29 cellular contexts compared by ENCODE assay signal in genomic region chr12:83465632-83466031, GRCh38.
"Had no signal": no experiment of that assay in that cellular context is flagged by ENCODE, and none has a peak within 500 bp of the region (broad histone marks: within the 10 kb centered on the region; RNA-seq: fewer than 3 reads in every experiment).

No MANE protein-coding gene starts in this region.

- H3K27me3 ChIP-seq: pancreas, suprapubic skin, tibial artery, upper lobe of right lung had no signal

- H3K36me3 Mint-ChIP-seq: immature natural killer cell; mesothelial cell of epicardium; naive B cell; natural killer cell; stimulated activated effector memory CD8-positive, alpha-beta T cell treated with anti-CD3 and anti-CD28 coated beads, Interleukin-12 subunit alpha, Interleukin-12 subunit beta, amount 100 ng/mL, for 72 hours had no signal

- H3K4me3 ChIP-seq: left ventricle myocardium inferior, lung, pancreas, prostate gland, skin epidermis, suprapubic skin, thoracic aorta, tibial artery, upper lobe of right lung had no signal

- H3K9me3 Mint-ChIP-seq: mesothelial cell of epicardium, nephron progenitor cell had no signal

- H3K4me1 Mint-ChIP-seq: immature natural killer cell; naive B cell; natural killer cell; nephron progenitor cell; stimulated activated effector memory CD8-positive, alpha-beta T cell treated with anti-CD3 and anti-CD28 coated beads, Interleukin-12 subunit alpha, Interleukin-12 subunit beta, amount 100 ng/mL, for 72 hours had no signal

- H3K4me3 Mint-ChIP-seq: immature natural killer cell; mesothelial cell of epicardium; naive B cell; natural killer cell; nephron progenitor cell; stimulated activated effector memory CD8-positive, alpha-beta T cell treated with anti-CD3 and anti-CD28 coated beads, Interleukin-12 subunit alpha, Interleukin-12 subunit beta, amount 100 ng/mL, for 72 hours; stimulated activated naive CD8-positive, alpha-beta T cell treated with anti-CD3 and anti-CD28 coated beads, Interleukin-15, Interleukin-2, amounts not matched to agents 100 ng/mL and 50 ng/mL, for 24 hours had no signal

- H3K9me3 ChIP-seq: pancreas, prostate gland, suprapubic skin, thoracic aorta, tibial artery, upper lobe of right lung had no signal

- H3K27ac ChIP-seq: left ventricle myocardium inferior, pancreas, prostate gland, skin epidermis, suprapubic skin, thoracic aorta, tibial artery, upper lobe of right lung had no signal

- H3K4me1 ChIP-seq: left ventricle myocardium inferior, pancreas, prostate gland, suprapubic skin, tibial artery, upper lobe of right lung had no signal

- FAIRE-seq: pancreas, urothelium cell line had no signal

- H3K27me3 Mint-ChIP-seq: naive B cell; stimulated activated naive CD8-positive, alpha-beta T cell treated with anti-CD3 and anti-CD28 coated beads, Interleukin-15, Interleukin-2, amounts not matched to agents 100 ng/mL and 50 ng/mL, for 24 hours had no signal

- H3K36me3 ChIP-seq: left ventricle myocardium inferior, pancreas, prostate gland, suprapubic skin, thoracic aorta, tibial artery, upper lobe of right lung had no signal

- DNase-seq: hypothalamus; immature natural killer cell; left ventricle myocardium inferior; mesendoderm; naive B cell; natural killer cell; nephron progenitor cell; nucleus accumbens; pancreas; posterior cingulate gyrus; retina; right cardiac atrium; stimulated activated CD4-positive, alpha-beta T cell treated with anti-CD3 and anti-CD28 coated beads, Interleukin-12 subunit alpha, Interleukin-12 subunit beta, amount 100 ng/mL, for 4 hours; stimulated activated CD4-positive, alpha-beta T cell treated with anti-CD3 and anti-CD28 coated beads, Interleukin-15, amount 100 ng/mL, for 24 hours; stimulated activated CD4-positive, alpha-beta T cell treated with anti-CD3 and anti-CD28 coated beads, Interleukin-2, amount 100 ng/mL, for 24 hours; stimulated activated CD4-positive, alpha-beta T cell treated with anti-CD3 and anti-CD28 coated beads, Interleukin-4, amount 100 ng/mL, for 24 hours; stimulated activated naive CD4-positive, alpha-beta T cell; tibial artery; trophoblast cell; upper lobe of right lung had no signal

- H3K27ac Mint-ChIP-seq: immature natural killer cell; mesothelial cell of epicardium; naive B cell; natural killer cell; nephron progenitor cell; stimulated activated effector memory CD8-positive, alpha-beta T cell treated with anti-CD3 and anti-CD28 coated beads, Interleukin-12 subunit alpha, Interleukin-12 subunit beta, amount 100 ng/mL, for 72 hours; stimulated activated naive CD8-positive, alpha-beta T cell treated with anti-CD3 and anti-CD28 coated beads, Interleukin-15, Interleukin-2, amounts not matched to agents 100 ng/mL and 50 ng/mL, for 24 hours had no signal
